Comparison of ENCODE assay signal across 1 cellular context in genomic region chr11:43738600-43739409, GRCh38.
A peak's percentile ranks its signal among the peaks of the same experiment; 100 is the strongest.
TF ChIP-seq lines count a peak whose summit lies in the region.

No MANE protein-coding gene starts in this region.

TF ChIP-seq in K562, 482 proteins besides CTCF, POLR2A, EP300 and RAD21 (continued from another document and continues in another):
- TF ChIP-seq, protein P1, sequence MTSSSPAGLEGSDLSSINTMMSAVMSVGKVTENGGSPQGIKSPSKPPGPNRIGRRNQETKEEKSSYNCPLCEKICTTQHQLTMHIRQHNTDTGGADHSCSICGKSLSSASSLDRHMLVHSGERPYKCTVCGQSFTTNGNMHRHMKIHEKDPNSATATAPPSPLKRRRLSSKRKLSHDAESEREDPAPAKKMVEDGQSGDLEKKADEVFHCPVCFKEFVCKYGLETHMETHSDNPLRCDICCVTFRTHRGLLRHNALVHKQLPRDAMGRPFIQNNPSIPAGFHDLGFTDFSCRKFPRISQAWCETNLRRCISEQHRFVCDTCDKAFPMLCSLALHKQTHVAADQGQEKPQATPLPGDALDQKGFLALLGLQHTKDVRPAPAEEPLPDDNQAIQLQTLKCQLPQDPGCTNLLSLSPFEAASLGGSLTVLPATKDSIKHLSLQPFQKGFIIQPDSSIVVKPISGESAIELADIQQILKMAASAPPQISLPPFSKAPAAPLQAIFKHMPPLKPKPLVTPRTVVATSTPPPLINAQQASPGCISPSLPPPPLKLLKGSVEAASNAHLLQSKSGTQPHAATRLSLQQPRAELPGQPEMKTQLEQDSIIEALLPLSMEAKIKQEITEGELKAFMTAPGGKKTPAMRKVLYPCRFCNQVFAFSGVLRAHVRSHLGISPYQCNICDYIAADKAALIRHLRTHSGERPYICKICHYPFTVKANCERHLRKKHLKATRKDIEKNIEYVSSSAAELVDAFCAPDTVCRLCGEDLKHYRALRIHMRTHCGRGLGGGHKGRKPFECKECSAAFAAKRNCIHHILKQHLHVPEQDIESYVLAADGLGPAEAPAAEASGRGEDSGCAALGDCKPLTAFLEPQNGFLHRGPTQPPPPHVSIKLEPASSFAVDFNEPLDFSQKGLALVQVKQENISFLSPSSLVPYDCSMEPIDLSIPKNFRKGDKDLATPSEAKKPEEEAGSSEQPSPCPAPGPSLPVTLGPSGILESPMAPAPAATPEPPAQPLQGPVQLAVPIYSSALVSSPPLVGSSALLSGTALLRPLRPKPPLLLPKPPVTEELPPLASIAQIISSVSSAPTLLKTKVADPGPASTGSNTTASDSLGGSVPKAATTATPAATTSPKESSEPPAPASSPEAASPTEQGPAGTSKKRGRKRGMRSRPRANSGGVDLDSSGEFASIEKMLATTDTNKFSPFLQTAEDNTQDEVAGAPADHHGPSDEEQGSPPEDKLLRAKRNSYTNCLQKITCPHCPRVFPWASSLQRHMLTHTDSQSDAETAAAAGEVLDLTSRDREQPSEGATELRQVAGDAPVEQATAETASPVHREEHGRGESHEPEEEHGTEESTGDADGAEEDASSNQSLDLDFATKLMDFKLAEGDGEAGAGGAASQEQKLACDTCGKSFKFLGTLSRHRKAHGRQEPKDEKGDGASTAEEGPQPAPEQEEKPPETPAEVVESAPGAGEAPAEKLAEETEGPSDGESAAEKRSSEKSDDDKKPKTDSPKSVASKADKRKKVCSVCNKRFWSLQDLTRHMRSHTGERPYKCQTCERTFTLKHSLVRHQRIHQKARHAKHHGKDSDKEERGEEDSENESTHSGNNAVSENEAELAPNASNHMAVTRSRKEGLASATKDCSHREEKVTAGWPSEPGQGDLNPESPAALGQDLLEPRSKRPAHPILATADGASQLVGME (CRISPR knock-in tag; IDR thresholded peaks at IDR 0.05): no peak
- TF ChIP-seq ATF1 (CRISPR knock-in tag; IDR thresholded peaks at IDR 0.05): no peak
- peak; percentile 53 for TF ChIP-seq ATF1 (tag; IDR thresholded peaks at IDR 0.05)
- no peak for TF ChIP-seq ZNF41 (CRISPR knock-in tag; conservative IDR thresholded peaks at IDR 0.05)
- no peak for TF ChIP-seq HCFC1 (IDR thresholded peaks at IDR 0.05; ENCODE audit: low read depth, low read length)
- no peak for TF ChIP-seq ZMIZ1 (IDR thresholded peaks at IDR 0.05; ENCODE audit: low read depth in 2 of 2, low read length in 2 of 2)
- TF ChIP-seq CREB1 (IDR thresholded peaks at IDR 0.05): peak; percentile 23; the same call in 1 of the 2 replicates
- TF ChIP-seq CREB1 (CRISPR knock-in tag; IDR thresholded peaks at IDR 0.05): no peak
- TF ChIP-seq RBFOX2 (IDR thresholded peaks at IDR 0.05; ENCODE audit: low read depth, low read length): no peak
- TF ChIP-seq KAT8 (IDR thresholded peaks at IDR 0.05; ENCODE audit: low read depth): no peak
- no peak for TF ChIP-seq TEAD2 (tag; IDR thresholded peaks at IDR 0.05)
- TF ChIP-seq, protein P2, sequence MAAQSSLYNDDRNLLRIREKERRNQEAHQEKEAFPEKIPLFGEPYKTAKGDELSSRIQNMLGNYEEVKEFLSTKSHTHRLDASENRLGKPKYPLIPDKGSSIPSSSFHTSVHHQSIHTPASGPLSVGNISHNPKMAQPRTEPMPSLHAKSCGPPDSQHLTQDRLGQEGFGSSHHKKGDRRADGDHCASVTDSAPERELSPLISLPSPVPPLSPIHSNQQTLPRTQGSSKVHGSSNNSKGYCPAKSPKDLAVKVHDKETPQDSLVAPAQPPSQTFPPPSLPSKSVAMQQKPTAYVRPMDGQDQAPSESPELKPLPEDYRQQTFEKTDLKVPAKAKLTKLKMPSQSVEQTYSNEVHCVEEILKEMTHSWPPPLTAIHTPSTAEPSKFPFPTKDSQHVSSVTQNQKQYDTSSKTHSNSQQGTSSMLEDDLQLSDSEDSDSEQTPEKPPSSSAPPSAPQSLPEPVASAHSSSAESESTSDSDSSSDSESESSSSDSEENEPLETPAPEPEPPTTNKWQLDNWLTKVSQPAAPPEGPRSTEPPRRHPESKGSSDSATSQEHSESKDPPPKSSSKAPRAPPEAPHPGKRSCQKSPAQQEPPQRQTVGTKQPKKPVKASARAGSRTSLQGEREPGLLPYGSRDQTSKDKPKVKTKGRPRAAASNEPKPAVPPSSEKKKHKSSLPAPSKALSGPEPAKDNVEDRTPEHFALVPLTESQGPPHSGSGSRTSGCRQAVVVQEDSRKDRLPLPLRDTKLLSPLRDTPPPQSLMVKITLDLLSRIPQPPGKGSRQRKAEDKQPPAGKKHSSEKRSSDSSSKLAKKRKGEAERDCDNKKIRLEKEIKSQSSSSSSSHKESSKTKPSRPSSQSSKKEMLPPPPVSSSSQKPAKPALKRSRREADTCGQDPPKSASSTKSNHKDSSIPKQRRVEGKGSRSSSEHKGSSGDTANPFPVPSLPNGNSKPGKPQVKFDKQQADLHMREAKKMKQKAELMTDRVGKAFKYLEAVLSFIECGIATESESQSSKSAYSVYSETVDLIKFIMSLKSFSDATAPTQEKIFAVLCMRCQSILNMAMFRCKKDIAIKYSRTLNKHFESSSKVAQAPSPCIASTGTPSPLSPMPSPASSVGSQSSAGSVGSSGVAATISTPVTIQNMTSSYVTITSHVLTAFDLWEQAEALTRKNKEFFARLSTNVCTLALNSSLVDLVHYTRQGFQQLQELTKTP (IDR thresholded peaks at IDR 0.05; ENCODE audit: low read depth in 1 of 2, partially characterized antibody in 2 of 2): peak in 1 of 2 experiments; percentile 40
- no peak for TF ChIP-seq NR2C1 (IDR thresholded peaks at IDR 0.05)
- TF ChIP-seq NR2C1 (tag; IDR thresholded peaks at IDR 0.05): 0 out of 2 replicates have a peak, but pooled peaks have one; percentile 26
- no peak for TF ChIP-seq ATF3 (IDR thresholded peaks at IDR 0.05)
- TF ChIP-seq ATF3 (CRISPR knock-in tag; conservative IDR thresholded peaks at IDR 0.05): no peak
- no peak for TF ChIP-seq PHB2 (IDR thresholded peaks at IDR 0.05; ENCODE audit: low read depth)
- TF ChIP-seq ARID4B (CRISPR knock-in tag; IDR thresholded peaks at IDR 0.05): no peak
- no peak for TF ChIP-seq RAD51 (IDR thresholded peaks at IDR 0.05; ENCODE audit: borderline replicate concordance, low read depth)
- TF ChIP-seq, protein P3, sequence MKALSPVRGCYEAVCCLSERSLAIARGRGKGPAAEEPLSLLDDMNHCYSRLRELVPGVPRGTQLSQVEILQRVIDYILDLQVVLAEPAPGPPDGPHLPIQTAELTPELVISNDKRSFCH (CRISPR knock-in tag; IDR thresholded peaks at IDR 0.05): no peak
- TF ChIP-seq, protein P3 (tag; IDR thresholded peaks at IDR 0.05): no peak
- 0 out of 2 replicates have a peak, but pooled peaks have one; percentile 31 for TF ChIP-seq ERF (CRISPR knock-in tag; IDR thresholded peaks at IDR 0.05)
- peak; percentile 53 for TF ChIP-seq CEBPB (tag; IDR thresholded peaks at IDR 0.05)
- no peak for TF ChIP-seq TAF1 (IDR thresholded peaks at IDR 0.05; ENCODE audit: control insufficient read depth, extremely low read depth, insufficient read depth, low read length, severe bottlenecking)
- peak in 1 of 2 experiments; percentile 25; a peak in 1 of 4 replicates for TF ChIP-seq NRF1 (conservative IDR thresholded peaks at IDR 0.05 in 1 of 2, IDR thresholded peaks at IDR 0.05 in 1 of 2)
- TF ChIP-seq TCFL5 (CRISPR knock-in tag; conservative IDR thresholded peaks at IDR 0.05): no peak
- TF ChIP-seq SMARCC2 (IDR thresholded peaks at IDR 0.05; ENCODE audit: low read depth): 0 out of 2 replicates have a peak, but pooled peaks have one; percentile 42
- TF ChIP-seq TCF7 (IDR thresholded peaks at IDR 0.05; ENCODE audit: borderline replicate concordance): no peak
- TF ChIP-seq MTA3 (IDR thresholded peaks at IDR 0.05; ENCODE audit: borderline replicate concordance): no peak
- peak; percentile 22; the same call in 1 of the 2 replicates for TF ChIP-seq CBFA2T3 (IDR thresholded peaks at IDR 0.05)
- no peak for TF ChIP-seq GTF2B (IDR thresholded peaks at IDR 0.05; ENCODE audit: extremely low read depth, insufficient read length)
- TF ChIP-seq ZNF76 (CRISPR knock-in tag; IDR thresholded peaks at IDR 0.05; ENCODE audit: borderline replicate concordance): no peak
- peak; percentile 74 for TF ChIP-seq MEF2A (IDR thresholded peaks at IDR 0.05; ENCODE audit: control insufficient read depth, low read depth, low read length)
- TF ChIP-seq, protein P4, sequence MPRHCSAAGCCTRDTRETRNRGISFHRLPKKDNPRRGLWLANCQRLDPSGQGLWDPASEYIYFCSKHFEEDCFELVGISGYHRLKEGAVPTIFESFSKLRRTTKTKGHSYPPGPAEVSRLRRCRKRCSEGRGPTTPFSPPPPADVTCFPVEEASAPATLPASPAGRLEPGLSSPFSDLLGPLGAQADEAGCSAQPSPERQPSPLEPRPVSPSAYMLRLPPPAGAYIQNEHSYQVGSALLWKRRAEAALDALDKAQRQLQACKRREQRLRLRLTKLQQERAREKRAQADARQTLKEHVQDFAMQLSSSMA (CRISPR knock-in tag; IDR thresholded peaks at IDR 0.05): no peak
- TF ChIP-seq HIVEP1 (CRISPR knock-in tag; IDR thresholded peaks at IDR 0.05): no peak
- no peak for TF ChIP-seq YY1 (IDR thresholded peaks at IDR 0.05; ENCODE audit: borderline replicate concordance in 1 of 3, control insufficient read depth in 1 of 3, extremely low read depth in 1 of 3, insufficient read depth in 3 of 3, insufficient read length in 1 of 3, insufficient replicate concordance in 2 of 3, low read depth in 1 of 3, low read length in 2 of 3)
- TF ChIP-seq GATA2 (CRISPR knock-in tag; IDR thresholded peaks at IDR 0.05): no peak
- no peak for TF ChIP-seq COPS2 (conservative IDR thresholded peaks at IDR 0.05)
- TF ChIP-seq SLC30A9 (CRISPR knock-in tag; IDR thresholded peaks at IDR 0.05): no peak
- 0 out of 2 replicates have a peak, but pooled peaks have one; percentile 14 for TF ChIP-seq NFRKB (IDR thresholded peaks at IDR 0.05; ENCODE audit: low read depth)
- TF ChIP-seq SMAD4 (CRISPR knock-in tag; conservative IDR thresholded peaks at IDR 0.05): no peak
- no peak for TF ChIP-seq CCNT2 (IDR thresholded peaks at IDR 0.05; ENCODE audit: borderline replicate concordance, extremely low read depth, insufficient read length, low read depth, low read length)
